12 cellular contexts compared by ENCODE assay signal in genomic region chr13:44768775-44769578, GRCh38.
DNase-seq lines count a peak whose midpoint lies in the region; ATAC-seq and TF ChIP-seq lines count a peak whose summit lies in the region.
"Had no signal": no experiment of that assay in that cellular context is flagged by ENCODE, and none has a peak within 500 bp of the region (broad histone marks: within the 10 kb centered on the region; RNA-seq: fewer than 3 reads in every experiment).

No MANE protein-coding gene starts in this region.

- in situ Hi-C loops in KBM-7 (cut with MboI; ENCODE audit: low pct_unique_long_range_greater_than_20kb, low sequenced_read_pairs): no loop called here

- H3K36me3 Mint-ChIP-seq in activated naive CD8-positive, alpha-beta T cell treated with anti-CD3 and anti-CD28 coated beads, Interleukin-2, amount 10 ng/mL, durations not matched to agents 7 days and 5 days: no peaks in the 10 kb centered on the region

- H3K9me3 ChIP-seq in left ventricle myocardium inferior (replicated peaks): no peaks in the 10 kb centered on the region
- H3K9me3 ChIP-seq: Peyer's patch had no signal

- H3K27me3 Mint-ChIP-seq in activated naive CD8-positive, alpha-beta T cell treated with anti-CD3 and anti-CD28 coated beads, Interleukin-2, amount 10 ng/mL, durations not matched to agents 7 days and 5 days: no peaks in the 10 kb centered on the region
- H3K27me3 Mint-ChIP-seq: activated B cell treated with CpG ODN at 0.5 μM for 24 hours had no signal

- POLR2A ChIA-PET in activated naive CD8-positive, alpha-beta T cell treated with anti-CD3 and anti-CD28 coated beads, Interleukin-2, amount 10 ng/mL, durations not matched to agents 7 days and 5 days (lab: Charles Lee): no interaction called here

- no peak overlapping the region for H3K4me3 ChIP-seq in left ventricle myocardium inferior
- H3K4me3 ChIP-seq: coronary artery, Peyer's patch had no signal

- intact Hi-C loops in left ventricle myocardium inferior (cut with micrococcal nuclease): no loop called here

- no peak overlapping the region for H3K27ac ChIP-seq in left ventricle myocardium inferior (replicated peaks)
- H3K27ac ChIP-seq: Peyer's patch had no signal

- peaks cover 18% of the 10 kb centered on the region for H3K4me1 Mint-ChIP-seq in activated naive CD8-positive, alpha-beta T cell treated with anti-CD3 and anti-CD28 coated beads, Interleukin-2, amount 10 ng/mL, durations not matched to agents 7 days and 5 days

- no peaks in the 10 kb centered on the region for H3K27me3 ChIP-seq in left ventricle myocardium inferior (ENCODE audit: low read depth)
- H3K27me3 ChIP-seq: Peyer's patch had no signal

- ATAC-seq in activated naive CD8-positive, alpha-beta T cell treated with anti-CD3 and anti-CD28 coated beads, Interleukin-2, amount 10 ng/mL, durations not matched to agents 7 days and 5 days (ENCODE audit: low read depth): peak; percentile 26
- ATAC-seq in GM18909 (IDR thresholded peaks at IDR 0.05; ENCODE audit: poor library complexity, unreplicated experiment): no peak

- peak; percentile 42 for DNase-seq in Daoy (ENCODE audit: low read depth)
- DNase-seq in KBM-7: peak; percentile 22
- DNase-seq in activated naive CD8-positive, alpha-beta T cell treated with anti-CD3 and anti-CD28 coated beads, Interleukin-2, amount 10 ng/mL, durations not matched to agents 7 days and 5 days: no peak
- DNase-seq in stimulated activated CD4-positive, alpha-beta T cell treated with anti-CD3 and anti-CD28 coated beads, Interleukin-15, amount 100 ng/mL, for 24 hours: peak; percentile 62
- DNase-seq in foreskin melanocyte: no peak
- no peak for DNase-seq in left ventricle myocardium inferior
- DNase-seq in NCI-H2029 (lab: John Stamatoyannopoulos, UW): no peak
- DNase-seq: activated B cell treated with CpG ODN at 0.5 μM for 24 hours, H7 had no signal

- TF ChIP-seq CTCF in left ventricle myocardium inferior (IDR thresholded peaks at IDR 0.05; ENCODE audit: borderline replicate concordance): no peak

- H3K9me3 Mint-ChIP-seq in activated naive CD8-positive, alpha-beta T cell treated with anti-CD3 and anti-CD28 coated beads, Interleukin-2, amount 10 ng/mL, durations not matched to agents 7 days and 5 days: peaks cover 2% of the 10 kb centered on the region
- H3K9me3 Mint-ChIP-seq: activated B cell treated with CpG ODN at 0.5 μM for 24 hours had no signal

- H3K36me3 ChIP-seq in left ventricle myocardium inferior: no peaks in the 10 kb centered on the region
- H3K36me3 ChIP-seq: Peyer's patch had no signal

- peak overlapping the region; percentile 59 for H3K27ac Mint-ChIP-seq in activated naive CD8-positive, alpha-beta T cell treated with anti-CD3 and anti-CD28 coated beads, Interleukin-2, amount 10 ng/mL, durations not matched to agents 7 days and 5 days
- H3K27ac Mint-ChIP-seq: activated B cell treated with CpG ODN at 0.5 μM for 24 hours had no signal

- H3K4me1 ChIP-seq in left ventricle myocardium inferior: peaks cover 12% of the 10 kb centered on the region

- peak overlapping the region; percentile 47 for H3K4me3 Mint-ChIP-seq in activated naive CD8-positive, alpha-beta T cell treated with anti-CD3 and anti-CD28 coated beads, Interleukin-2, amount 10 ng/mL, durations not matched to agents 7 days and 5 days
- H3K4me3 Mint-ChIP-seq: activated B cell treated with CpG ODN at 0.5 μM for 24 hours had no signal

Comparison
In these comparisons a context has a peak if more than half of its experiments do, and no peak if none do; other contexts are left out.
1. DNase-seq: peak in Daoy (single experiment), KBM-7 (single experiment) and stimulated activated CD4-positive, alpha-beta T cell treated with anti-CD3 and anti-CD28 coated beads, Interleukin-15, amount 100 ng/mL, for 24 hours (single experiment); none in activated naive CD8-positive, alpha-beta T cell treated with anti-CD3 and anti-CD28 coated beads, Interleukin-2, amount 10 ng/mL, durations not matched to agents 7 days and 5 days (single experiment), foreskin melanocyte (single experiment), left ventricle myocardium inferior (single experiment) and NCI-H2029 (single experiment).